In genomic region chr19:29259867-29260281, GRCh38 we compare ENCODE assay signal across 2 cellular contexts.
TF ChIP-seq lines count a peak whose summit lies in the region.

No MANE protein-coding gene starts in this region.

TF ChIP-seq in GM23338, 12 proteins besides CTCF, POLR2A, EP300 and RAD21 (continued from another document):
- TF ChIP-seq ETS1 (IDR thresholded peaks at IDR 0.05) (no peak), REST (IDR thresholded peaks at IDR 0.05; ENCODE audit: unreplicated experiment) (no peak), POLR2AphosphoS5 (IDR thresholded peaks at IDR 0.05; ENCODE audit: low read depth) (no peak), ZNF462 (CRISPR knock-in tag; IDR thresholded peaks at IDR 0.05) (no peak), NANOG (IDR thresholded peaks at IDR 0.05; ENCODE audit: borderline replicate concordance) (no peak), JUNB (IDR thresholded peaks at IDR 0.05; ENCODE audit: unreplicated experiment) (no peak), ZNF114 (CRISPR knock-in tag; IDR thresholded peaks at IDR 0.05) (no peak), CREB1 (CRISPR knock-in tag; IDR thresholded peaks at IDR 0.05; ENCODE audit: low read depth) (no peak)

TF ChIP-seq in H1, 55 proteins besides CTCF, POLR2A, EP300 and RAD21 (continued from another document):
- no peak for TF ChIP-seq MAX (IDR thresholded peaks at IDR 0.05)
